ENCODE assay signal across 1 cellular context in the genomic region with DNA sequence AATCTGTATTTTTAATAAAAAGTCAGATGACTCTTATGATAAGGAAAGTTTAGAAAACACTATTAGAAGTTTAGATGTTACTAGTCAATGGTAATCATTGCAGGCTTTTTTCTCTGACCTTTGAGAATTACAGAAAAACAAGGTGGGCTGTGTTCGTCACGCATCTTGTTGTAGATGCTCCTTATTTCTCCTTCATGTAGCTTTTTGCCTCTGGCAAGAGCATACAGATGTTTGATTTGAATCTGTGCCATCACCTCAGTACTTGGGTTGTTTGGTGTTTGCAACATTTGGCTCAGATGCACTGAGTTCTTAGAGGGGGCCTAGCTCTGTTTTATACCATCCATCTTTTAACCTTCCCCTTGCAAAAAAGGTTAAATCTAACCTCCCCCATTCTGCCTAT.
TF ChIP-seq lines count a peak whose summit lies in the region.

No MANE protein-coding gene starts in this region.

TF ChIP-seq in GM23338, 12 proteins besides CTCF, POLR2A, EP300 and RAD21 (continued from another document):
- TF ChIP-seq, protein P1, sequence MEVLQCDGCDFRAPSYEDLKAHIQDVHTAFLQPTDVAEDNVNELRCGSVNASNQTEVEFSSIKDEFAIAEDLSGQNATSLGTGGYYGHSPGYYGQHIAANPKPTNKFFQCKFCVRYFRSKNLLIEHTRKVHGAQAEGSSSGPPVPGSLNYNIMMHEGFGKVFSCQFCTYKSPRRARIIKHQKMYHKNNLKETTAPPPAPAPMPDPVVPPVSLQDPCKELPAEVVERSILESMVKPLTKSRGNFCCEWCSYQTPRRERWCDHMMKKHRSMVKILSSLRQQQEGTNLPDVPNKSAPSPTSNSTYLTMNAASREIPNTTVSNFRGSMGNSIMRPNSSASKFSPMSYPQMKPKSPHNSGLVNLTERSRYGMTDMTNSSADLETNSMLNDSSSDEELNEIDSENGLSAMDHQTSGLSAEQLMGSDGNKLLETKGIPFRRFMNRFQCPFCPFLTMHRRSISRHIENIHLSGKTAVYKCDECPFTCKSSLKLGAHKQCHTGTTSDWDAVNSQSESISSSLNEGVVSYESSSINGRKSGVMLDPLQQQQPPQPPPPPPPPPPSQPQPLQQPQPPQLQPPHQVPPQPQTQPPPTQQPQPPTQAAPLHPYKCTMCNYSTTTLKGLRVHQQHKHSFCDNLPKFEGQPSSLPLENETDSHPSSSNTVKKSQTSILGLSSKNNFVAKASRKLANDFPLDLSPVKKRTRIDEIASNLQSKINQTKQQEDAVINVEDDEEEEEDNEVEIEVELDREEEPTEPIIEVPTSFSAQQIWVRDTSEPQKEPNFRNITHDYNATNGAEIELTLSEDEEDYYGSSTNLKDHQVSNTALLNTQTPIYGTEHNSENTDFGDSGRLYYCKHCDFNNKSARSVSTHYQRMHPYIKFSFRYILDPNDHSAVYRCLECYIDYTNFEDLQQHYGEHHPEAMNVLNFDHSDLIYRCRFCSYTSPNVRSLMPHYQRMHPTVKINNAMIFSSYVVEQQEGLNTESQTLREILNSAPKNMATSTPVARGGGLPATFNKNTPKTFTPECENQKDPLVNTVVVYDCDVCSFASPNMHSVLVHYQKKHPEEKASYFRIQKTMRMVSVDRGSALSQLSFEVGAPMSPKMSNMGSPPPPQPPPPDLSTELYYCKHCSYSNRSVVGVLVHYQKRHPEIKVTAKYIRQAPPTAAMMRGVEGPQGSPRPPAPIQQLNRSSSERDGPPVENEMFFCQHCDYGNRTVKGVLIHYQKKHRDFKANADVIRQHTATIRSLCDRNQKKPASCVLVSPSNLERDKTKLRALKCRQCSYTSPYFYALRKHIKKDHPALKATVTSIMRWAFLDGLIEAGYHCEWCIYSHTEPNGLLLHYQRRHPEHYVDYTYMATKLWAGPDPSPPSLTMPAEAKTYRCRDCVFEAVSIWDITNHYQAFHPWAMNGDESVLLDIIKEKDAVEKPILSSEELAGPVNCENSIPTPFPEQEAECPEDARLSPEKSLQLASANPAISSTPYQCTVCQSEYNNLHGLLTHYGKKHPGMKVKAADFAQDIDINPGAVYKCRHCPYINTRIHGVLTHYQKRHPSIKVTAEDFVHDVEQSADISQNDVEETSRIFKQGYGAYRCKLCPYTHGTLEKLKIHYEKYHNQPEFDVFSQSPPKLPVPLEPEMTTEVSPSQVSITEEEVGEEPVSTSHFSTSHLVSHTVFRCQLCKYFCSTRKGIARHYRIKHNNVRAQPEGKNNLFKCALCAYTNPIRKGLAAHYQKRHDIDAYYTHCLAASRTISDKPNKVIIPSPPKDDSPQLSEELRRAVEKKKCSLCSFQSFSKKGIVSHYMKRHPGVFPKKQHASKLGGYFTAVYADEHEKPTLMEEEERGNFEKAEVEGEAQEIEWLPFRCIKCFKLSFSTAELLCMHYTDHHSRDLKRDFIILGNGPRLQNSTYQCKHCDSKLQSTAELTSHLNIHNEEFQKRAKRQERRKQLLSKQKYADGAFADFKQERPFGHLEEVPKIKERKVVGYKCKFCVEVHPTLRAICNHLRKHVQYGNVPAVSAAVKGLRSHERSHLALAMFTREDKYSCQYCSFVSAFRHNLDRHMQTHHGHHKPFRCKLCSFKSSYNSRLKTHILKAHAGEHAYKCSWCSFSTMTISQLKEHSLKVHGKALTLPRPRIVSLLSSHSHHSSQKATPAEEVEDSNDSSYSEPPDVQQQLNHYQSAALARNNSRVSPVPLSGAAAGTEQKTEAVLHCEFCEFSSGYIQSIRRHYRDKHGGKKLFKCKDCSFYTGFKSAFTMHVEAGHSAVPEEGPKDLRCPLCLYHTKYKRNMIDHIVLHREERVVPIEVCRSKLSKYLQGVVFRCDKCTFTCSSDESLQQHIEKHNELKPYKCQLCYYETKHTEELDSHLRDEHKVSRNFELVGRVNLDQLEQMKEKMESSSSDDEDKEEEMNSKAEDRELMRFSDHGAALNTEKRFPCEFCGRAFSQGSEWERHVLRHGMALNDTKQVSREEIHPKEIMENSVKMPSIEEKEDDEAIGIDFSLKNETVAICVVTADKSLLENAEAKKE (CRISPR knock-in tag; IDR thresholded peaks at IDR 0.05): no peak
- no peak for TF ChIP-seq EZH2 (IDR thresholded peaks at IDR 0.05; ENCODE audit: low read depth, unreplicated experiment)
- no peak for TF ChIP-seq STAT1 (IDR thresholded peaks at IDR 0.05; ENCODE audit: unreplicated experiment)
- TF ChIP-seq, protein P2, sequence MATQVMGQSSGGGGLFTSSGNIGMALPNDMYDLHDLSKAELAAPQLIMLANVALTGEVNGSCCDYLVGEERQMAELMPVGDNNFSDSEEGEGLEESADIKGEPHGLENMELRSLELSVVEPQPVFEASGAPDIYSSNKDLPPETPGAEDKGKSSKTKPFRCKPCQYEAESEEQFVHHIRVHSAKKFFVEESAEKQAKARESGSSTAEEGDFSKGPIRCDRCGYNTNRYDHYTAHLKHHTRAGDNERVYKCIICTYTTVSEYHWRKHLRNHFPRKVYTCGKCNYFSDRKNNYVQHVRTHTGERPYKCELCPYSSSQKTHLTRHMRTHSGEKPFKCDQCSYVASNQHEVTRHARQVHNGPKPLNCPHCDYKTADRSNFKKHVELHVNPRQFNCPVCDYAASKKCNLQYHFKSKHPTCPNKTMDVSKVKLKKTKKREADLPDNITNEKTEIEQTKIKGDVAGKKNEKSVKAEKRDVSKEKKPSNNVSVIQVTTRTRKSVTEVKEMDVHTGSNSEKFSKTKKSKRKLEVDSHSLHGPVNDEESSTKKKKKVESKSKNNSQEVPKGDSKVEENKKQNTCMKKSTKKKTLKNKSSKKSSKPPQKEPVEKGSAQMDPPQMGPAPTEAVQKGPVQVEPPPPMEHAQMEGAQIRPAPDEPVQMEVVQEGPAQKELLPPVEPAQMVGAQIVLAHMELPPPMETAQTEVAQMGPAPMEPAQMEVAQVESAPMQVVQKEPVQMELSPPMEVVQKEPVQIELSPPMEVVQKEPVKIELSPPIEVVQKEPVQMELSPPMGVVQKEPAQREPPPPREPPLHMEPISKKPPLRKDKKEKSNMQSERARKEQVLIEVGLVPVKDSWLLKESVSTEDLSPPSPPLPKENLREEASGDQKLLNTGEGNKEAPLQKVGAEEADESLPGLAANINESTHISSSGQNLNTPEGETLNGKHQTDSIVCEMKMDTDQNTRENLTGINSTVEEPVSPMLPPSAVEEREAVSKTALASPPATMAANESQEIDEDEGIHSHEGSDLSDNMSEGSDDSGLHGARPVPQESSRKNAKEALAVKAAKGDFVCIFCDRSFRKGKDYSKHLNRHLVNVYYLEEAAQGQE (IDR thresholded peaks at IDR 0.05; ENCODE audit: unreplicated experiment): no peak
- no peak for TF ChIP-seq POLR2AphosphoS5 (IDR thresholded peaks at IDR 0.05; ENCODE audit: low read depth)
- no peak for TF ChIP-seq ZNF114 (CRISPR knock-in tag; IDR thresholded peaks at IDR 0.05)
- no peak for TF ChIP-seq ZNF331 (CRISPR knock-in tag; IDR thresholded peaks at IDR 0.05; ENCODE audit: low read depth)
- TF ChIP-seq, protein P3, sequence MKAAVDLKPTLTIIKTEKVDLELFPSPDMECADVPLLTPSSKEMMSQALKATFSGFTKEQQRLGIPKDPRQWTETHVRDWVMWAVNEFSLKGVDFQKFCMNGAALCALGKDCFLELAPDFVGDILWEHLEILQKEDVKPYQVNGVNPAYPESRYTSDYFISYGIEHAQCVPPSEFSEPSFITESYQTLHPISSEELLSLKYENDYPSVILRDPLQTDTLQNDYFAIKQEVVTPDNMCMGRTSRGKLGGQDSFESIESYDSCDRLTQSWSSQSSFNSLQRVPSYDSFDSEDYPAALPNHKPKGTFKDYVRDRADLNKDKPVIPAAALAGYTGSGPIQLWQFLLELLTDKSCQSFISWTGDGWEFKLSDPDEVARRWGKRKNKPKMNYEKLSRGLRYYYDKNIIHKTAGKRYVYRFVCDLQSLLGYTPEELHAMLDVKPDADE (IDR thresholded peaks at IDR 0.05): no peak
- TF ChIP-seq JUNB (IDR thresholded peaks at IDR 0.05; ENCODE audit: unreplicated experiment): no peak
